In genomic region chr22:20207277-20208025, GRCh38 we compare ENCODE assay signal across 9 cellular contexts. TPM values are rescaled to one million over a fixed set of nuclear protein-coding genes. Genes with fewer than 3 reads are reported as not detected.
DNase-seq lines count a peak whose midpoint lies in the region; ATAC-seq and TF ChIP-seq lines count a peak whose summit lies in the region.
"Had no signal": no experiment of that assay in that cellular context is flagged by ENCODE, and none has a peak within 500 bp of the region (broad histone marks: within the 10 kb centered on the region; RNA-seq: fewer than 3 reads in every experiment).

No MANE protein-coding gene starts in this region.

- ATAC-seq in PC-3 (no peak), psoas muscle (no peak), GM18520 (IDR thresholded peaks at IDR 0.05; ENCODE audit: unreplicated experiment) (no peak), HG03432 (IDR thresholded peaks at IDR 0.05; ENCODE audit: unreplicated experiment) (no peak), HG02938 (IDR thresholded peaks at IDR 0.05; ENCODE audit: unreplicated experiment) (no peak), HG03108 (IDR thresholded peaks at IDR 0.05; ENCODE audit: unreplicated experiment) (no peak)

- H3K27me3 ChIP-seq in PC-3 (ENCODE audit: low read length) (no peaks in the 10 kb centered on the region), psoas muscle (ENCODE audit: insufficient read depth in 3 of 3, low read length in 2 of 3) (peaks cover 0 to 4% (median 3%) of the 10 kb centered on the region in 3 donors)
- no peaks in the 10 kb centered on the region for H3K27me3 ChIP-seq in effector memory CD4-positive, alpha-beta T cell (replicated peaks; ENCODE audit: control insufficient read depth, insufficient read depth, low read length, poor library complexity, severe bottlenecking)

- H2AFZ ChIP-seq in PC-3 (ENCODE audit: low read length) = no peak overlapping the region

- no TSS peak for BruUV-seq in PC-3 (replicated peaks; lab: Mats Ljungman, UMichigan)

- H3K9ac ChIP-seq in PC-3 (ENCODE audit: low read length) = no peak overlapping the region

- H3F3A ChIP-seq in PC-3 (ENCODE audit: low read length, unreplicated experiment) = no peaks in the 10 kb centered on the region

- no peak overlapping the region for H3K27ac ChIP-seq in PC-3 (ENCODE audit: low read length)
- peak overlapping the region; percentile 59 for H3K27ac ChIP-seq in effector memory CD4-positive, alpha-beta T cell (ENCODE audit: insufficient read depth, low read length, poor library complexity, severe bottlenecking)
- no peak overlapping the region for H3K27ac ChIP-seq in psoas muscle

- intact Hi-C loops in PC-3 (cut with micrococcal nuclease) (no loop called here), psoas muscle (cut with DNase I) (no loop called here)

- H3K79me2 ChIP-seq in PC-3 (ENCODE audit: low read length) = no peaks in the 10 kb centered on the region

- POLR2A ChIA-PET in PC-3 (lab: Charles Lee; ENCODE audit: unreplicated experiment) = no interaction called here

- no peaks in the 10 kb centered on the region for H3K9me2 ChIP-seq in PC-3 (replicated peaks; ENCODE audit: low read length)

- peaks cover 14% of the 10 kb centered on the region; the same call in 1 of the 2 replicates for H3K4me1 ChIP-seq in PC-3 (ENCODE audit: insufficient read depth, low read length)
- peaks cover 17% of the 10 kb centered on the region for H3K4me1 ChIP-seq in effector memory CD4-positive, alpha-beta T cell (ENCODE audit: control insufficient read depth, insufficient read depth, low read length, poor library complexity, severe bottlenecking)
- peaks cover 5% of the 10 kb centered on the region for H3K4me1 ChIP-seq in psoas muscle

- H3K4me2 ChIP-seq in PC-3 (ENCODE audit: low read length) = peak overlapping the region; percentile 78; the same call in 1 of the 2 replicates

- DNase-seq in GM12864 (ENCODE audit: low read depth) (no peak), PC-3 (no peak), psoas muscle (no peak)
- no peak for DNase-seq in effector memory CD4-positive, alpha-beta T cell
- DNase-seq: kidney had no signal

- H3K4me3 ChIP-seq in GM12864 (ENCODE audit: low read depth, low read length) (peak overlapping the region; percentile 87), PC-3 (ENCODE audit: low read length) (no peak overlapping the region; the same call in 1 of the 2 replicates), psoas muscle (peak overlapping the region; percentile 67)
- H3K4me3 ChIP-seq in effector memory CD4-positive, alpha-beta T cell (ENCODE audit: insufficient read depth, low read depth, low read length, poor library complexity, severe bottlenecking) = peak overlapping the region; percentile 82

- no peaks in the 10 kb centered on the region for H3K9me3 ChIP-seq in PC-3 (ENCODE audit: low read length)
- no peaks in the 10 kb centered on the region for H3K9me3 ChIP-seq in effector memory CD4-positive, alpha-beta T cell (ENCODE audit: control insufficient read depth, low read length)
- H3K9me3 ChIP-seq in psoas muscle = no peaks in the 10 kb centered on the region

- CTCF ChIA-PET in PC-3 (lab: Charles Lee) = no interaction called here

- no peaks in the 10 kb centered on the region for H4K20me1 ChIP-seq in PC-3 (ENCODE audit: low read length)

- H3K36me3 ChIP-seq in PC-3 (ENCODE audit: low read depth, low read length) = no peaks in the 10 kb centered on the region
- no peaks in the 10 kb centered on the region for H3K36me3 ChIP-seq in effector memory CD4-positive, alpha-beta T cell (ENCODE audit: control insufficient read depth, insufficient read depth, low read length)
- no peaks in the 10 kb centered on the region for H3K36me3 ChIP-seq in psoas muscle (ENCODE audit: insufficient read depth in 1 of 2, low read depth in 1 of 2)

- WGBS in psoas muscle, 3 donors = 61 to 74% (median 65%) methylated on average over 10 to 11 of the region's 11 CpGs

- TF ChIP-seq CTCF in GM12864 (IDR thresholded peaks at IDR 0.05; ENCODE audit: low read depth, low read length, missing control alignments) (no peak), PC-3 (conservative IDR thresholded peaks at IDR 0.05; ENCODE audit: low read depth, low read length) (no peak), psoas muscle (IDR thresholded peaks at IDR 0.05) (no peak)

RNA-seq across cellular contexts. Expression of gene CCDC188, which starts 56.6 kb away (rescaled TPM):
- not detected in 2 replicates for total RNA-seq in PC-3 (2014; rRNA removed)
- total RNA-seq in psoas muscle = under 1 TPM in 2 of 4 donors, not detected in 2; 0.17 to 0.38 TPM
- polyA plus RNA-seq in psoas muscle = under 1 TPM; 0.09 to 0.32 (median 0.12) TPM
